ENCODE assay signal across 21 cellular contexts in the genomic region with DNA sequence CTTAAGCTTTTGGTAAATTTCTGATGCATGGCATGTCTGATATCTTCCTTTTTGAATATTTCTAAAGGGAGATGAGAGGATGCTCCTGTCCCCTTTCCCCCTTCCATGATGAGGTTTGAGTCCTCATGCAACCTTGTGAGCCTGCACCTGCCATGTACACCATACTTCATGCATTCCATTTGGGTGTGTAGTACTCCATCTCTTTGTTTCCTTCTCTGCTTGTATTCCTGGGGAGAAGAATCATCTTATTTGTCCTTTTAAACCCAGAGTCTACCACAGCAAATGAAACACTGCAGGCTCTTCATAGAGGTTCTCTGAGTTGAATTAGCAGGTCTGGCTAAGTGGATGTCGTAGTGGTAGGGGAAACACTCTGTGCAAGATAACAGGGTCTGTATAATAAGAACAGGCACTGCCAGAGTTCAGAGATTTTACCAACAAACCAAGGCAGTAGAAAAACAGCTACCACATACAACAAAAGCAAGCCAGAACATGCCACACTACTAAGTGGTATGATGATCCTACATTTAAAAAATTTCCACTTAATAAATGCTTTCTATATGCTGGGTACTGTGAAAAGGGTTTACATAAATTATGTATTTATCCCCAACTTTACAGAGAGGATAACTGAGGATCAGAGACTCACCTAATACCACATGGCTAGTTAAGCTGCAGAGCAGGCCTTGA.
DNase-seq lines count a peak whose midpoint lies in the region; FAIRE-seq and TF ChIP-seq lines count a peak whose summit lies in the region.
"Had no signal": no experiment of that assay in that cellular context is flagged by ENCODE, and none has a peak within 500 bp of the region (broad histone marks: within the 10 kb centered on the region; RNA-seq: fewer than 3 reads in every experiment).

No MANE protein-coding gene starts in this region.

- H3K36me3 ChIP-seq in mammary epithelial cell (ENCODE audit: insufficient read depth, low read length) (no peaks in the 10 kb centered on the region), breast epithelium (no peaks in the 10 kb centered on the region), keratinocyte (ENCODE audit: control insufficient read depth in 2 of 2, extremely low read depth in 1 of 2, insufficient read depth in 2 of 2, low read length in 2 of 2) (no peaks in the 10 kb centered on the region)
- H3K36me3 ChIP-seq: BLaER1, HAP-1 had no signal

- DNase-seq in mammary epithelial cell (peak; percentile 48), breast epithelium (ENCODE audit: low spot score in 2 of 2) (no peak), epithelial cell of esophagus (ENCODE audit: low read depth) (peak; percentile 69), keratinocyte (ENCODE audit: low read depth, low spot score) (no peak)
- no peak for DNase-seq in activated effector memory CD4-positive, alpha-beta T cell treated with anti-CD3 and anti-CD28 coated beads, Interleukin-2, amount 50 U/mL, for 16 hours
- DNase-seq in activated CD8-positive, alpha-beta memory T cell treated with anti-CD3 and anti-CD28 coated beads, Interleukin-2, amount 50 U/mL, for 4 hours, result no peak
- DNase-seq: Caco-2; CD4-positive, CD25-positive, alpha-beta regulatory T cell; CD8-positive, alpha-beta T cell; DMS153; DND-41; GOT3; HFFc6 had no signal

- no peak for TF ChIP-seq POLR2A in breast epithelium (IDR thresholded peaks at IDR 0.05)

- H3K9me3 ChIP-seq in mammary epithelial cell (replicated peaks; ENCODE audit: insufficient read depth, low read length) (no peaks in the 10 kb centered on the region), breast epithelium (no peaks in the 10 kb centered on the region), keratinocyte (ENCODE audit: control insufficient read depth, low read depth, low read length) (no peaks in the 10 kb centered on the region)
- H3K9me3 ChIP-seq: BLaER1, Caco-2, HAP-1 had no signal

- no peaks in the 10 kb centered on the region for H3K9me1 ChIP-seq in keratinocyte (ENCODE audit: control insufficient read depth, extremely low read depth, insufficient read depth, low read length)

- H3K27me3 ChIP-seq in mammary epithelial cell (ENCODE audit: insufficient read depth, low read length) (no peaks in the 10 kb centered on the region), breast epithelium (no peaks in the 10 kb centered on the region), keratinocyte (ENCODE audit: control insufficient read depth, extremely low read depth, insufficient read depth, low read length) (no peaks in the 10 kb centered on the region)
- H3K27me3 ChIP-seq: BLaER1 had no signal

- H4K20me1 ChIP-seq in mammary epithelial cell (ENCODE audit: insufficient read depth, low read length) (no peaks in the 10 kb centered on the region), keratinocyte (ENCODE audit: control insufficient read depth, extremely low read depth, insufficient read depth, low read length) (no peaks in the 10 kb centered on the region)
- H4K20me1 ChIP-seq: BLaER1 had no signal

- TF ChIP-seq CTCF in mammary epithelial cell (conservative IDR thresholded peaks at IDR 0.05 in 1 of 2, IDR thresholded peaks at IDR 0.05 in 1 of 2; ENCODE audit: extremely low read depth in 1 of 2, insufficient read depth in 1 of 2, low read depth in 1 of 2, low read length in 2 of 2), result no peak
- no peak for TF ChIP-seq CTCF in breast epithelium (IDR thresholded peaks at IDR 0.05)
- no peak for TF ChIP-seq CTCF in epithelial cell of esophagus (IDR thresholded peaks at IDR 0.05; ENCODE audit: insufficient read depth, low read depth, low read length, missing control alignments)
- TF ChIP-seq CTCF in keratinocyte (optimal IDR thresholded peaks at IDR 0.05 in 1 of 3, IDR thresholded peaks at IDR 0.05 in 1 of 3, conservative IDR thresholded peaks at IDR 0.05 in 1 of 3; ENCODE audit: extremely low read depth in 1 of 3, insufficient read depth in 2 of 3, low read length in 3 of 3), result no peak

- H3K4me1 ChIP-seq in mammary epithelial cell (ENCODE audit: insufficient read depth, low read length) (peaks cover 13% of the 10 kb centered on the region), breast epithelium (no peaks in the 10 kb centered on the region), keratinocyte (ENCODE audit: control insufficient read depth, extremely low read depth, insufficient read depth, low read length) (peaks cover 14% of the 10 kb centered on the region)
- H3K4me1 ChIP-seq: BLaER1, Caco-2 had no signal

- H3K27ac ChIP-seq in mammary epithelial cell (ENCODE audit: insufficient read depth, low read depth, low read length) (peak overlapping the region; percentile 5), breast epithelium (no peak overlapping the region), keratinocyte (ENCODE audit: control insufficient read depth, insufficient read depth, low read length) (peak overlapping the region; percentile 58)
- H3K27ac ChIP-seq: 22Rv1, BLaER1, C4-2B had no signal

- H2AFZ ChIP-seq in mammary epithelial cell (ENCODE audit: low read depth, low read length), result peak overlapping the region; percentile 54
- peak overlapping the region; percentile 90 for H2AFZ ChIP-seq in keratinocyte (ENCODE audit: control insufficient read depth, low read length)

- intact Hi-C loops in mammary epithelial cell (cut with micrococcal nuclease) (no loop called here), breast epithelium (cut with DNase I; ENCODE audit: low total_unique reads) (no loop called here)

- WGBS in mammary epithelial cell (ENCODE audit: low coverage, missing lambda C conversion rate), result 29% methylated on average over 1 of the region's 1 CpG

- H3K9ac ChIP-seq in mammary epithelial cell (ENCODE audit: insufficient read depth, low read length), result no peak overlapping the region
- peak overlapping the region; percentile 25 for H3K9ac ChIP-seq in keratinocyte (ENCODE audit: control insufficient read depth, extremely low read depth, insufficient read depth, low read length)
- H3K9ac ChIP-seq: BLaER1 had no signal

- no peaks in the 10 kb centered on the region for H3K79me2 ChIP-seq in mammary epithelial cell (ENCODE audit: insufficient read depth, low read length)
- H3K79me2 ChIP-seq in keratinocyte (ENCODE audit: control insufficient read depth, insufficient read depth, low read length), result no peaks in the 10 kb centered on the region

- H3K4me3 ChIP-seq in mammary epithelial cell (replicated peaks in 1 of 3; ENCODE audit: insufficient read depth in 1 of 3, low read depth in 2 of 3, low read length in 3 of 3), result no peak overlapping the region
- H3K4me3 ChIP-seq in breast epithelium, result no peak overlapping the region
- no peak overlapping the region for H3K4me3 ChIP-seq in epithelial cell of esophagus (ENCODE audit: low read length)
- peak overlapping the region in 2 of 3 experiments; percentile 20 to 52 for H3K4me3 ChIP-seq in keratinocyte (ENCODE audit: control insufficient read depth in 2 of 3, extremely low read depth in 1 of 3, insufficient read depth in 2 of 3, low read depth in 1 of 3, low read length in 3 of 3)
- H3K4me3 ChIP-seq: BLaER1, HAP-1 had no signal

- dilution Hi-C loops in mammary epithelial cell (cut with HindIII; ENCODE audit: low sequenced_read_pairs) (no loop called here), keratinocyte (cut with MboI; ENCODE audit: extremely low pct_ligation_motif_present, low sequenced_read_pairs) (no loop called here)

- peak; percentile 89 for FAIRE-seq in keratinocyte (lab: Jason Lieb, UNC)
- FAIRE-seq: A204.1, G401.6, GM12892, H54 had no signal

- H3K4me2 ChIP-seq in mammary epithelial cell (ENCODE audit: insufficient read depth, low read depth, low read length) (peak overlapping the region; percentile 21), keratinocyte (ENCODE audit: control insufficient read depth, extremely low read depth, insufficient read depth, low read depth, low read length) (peak overlapping the region; percentile 83)
- H3K4me2 ChIP-seq: BLaER1 had no signal

- no TSS peak for BruUV-seq in mammary epithelial cell (replicated peaks; lab: Mats Ljungman, UMichigan)

- in situ Hi-C loops in mammary epithelial cell (cut with MboI; ENCODE audit: low sequenced_read_pairs in 2 of 2), result no loop called here

- CTCF ChIA-PET in mammary epithelial cell (lab: Charles Lee; ENCODE audit: low non-redundant PET), result no interaction called here

Comparison
In these comparisons a context has a peak if more than half of its experiments do, and no peak if none do; other contexts are left out.
1. DNase-seq: peak in mammary epithelial cell (single experiment) and epithelial cell of esophagus (single experiment); none in breast epithelium (0 of 2), keratinocyte (single experiment), activated effector memory CD4-positive, alpha-beta T cell treated with anti-CD3 and anti-CD28 coated beads, Interleukin-2, amount 50 U/mL, for 16 hours (single experiment) and activated CD8-positive, alpha-beta memory T cell treated with anti-CD3 and anti-CD28 coated beads, Interleukin-2, amount 50 U/mL, for 4 hours (single experiment).
2. H3K27ac ChIP-seq: peak in mammary epithelial cell (single experiment) and keratinocyte (single experiment); none in breast epithelium (0 of 2).
3. H3K4me3 ChIP-seq: peak in keratinocyte (2 of 3); none in mammary epithelial cell (0 of 3), breast epithelium (0 of 3) and epithelial cell of esophagus (single experiment).